In the genomic region with DNA sequence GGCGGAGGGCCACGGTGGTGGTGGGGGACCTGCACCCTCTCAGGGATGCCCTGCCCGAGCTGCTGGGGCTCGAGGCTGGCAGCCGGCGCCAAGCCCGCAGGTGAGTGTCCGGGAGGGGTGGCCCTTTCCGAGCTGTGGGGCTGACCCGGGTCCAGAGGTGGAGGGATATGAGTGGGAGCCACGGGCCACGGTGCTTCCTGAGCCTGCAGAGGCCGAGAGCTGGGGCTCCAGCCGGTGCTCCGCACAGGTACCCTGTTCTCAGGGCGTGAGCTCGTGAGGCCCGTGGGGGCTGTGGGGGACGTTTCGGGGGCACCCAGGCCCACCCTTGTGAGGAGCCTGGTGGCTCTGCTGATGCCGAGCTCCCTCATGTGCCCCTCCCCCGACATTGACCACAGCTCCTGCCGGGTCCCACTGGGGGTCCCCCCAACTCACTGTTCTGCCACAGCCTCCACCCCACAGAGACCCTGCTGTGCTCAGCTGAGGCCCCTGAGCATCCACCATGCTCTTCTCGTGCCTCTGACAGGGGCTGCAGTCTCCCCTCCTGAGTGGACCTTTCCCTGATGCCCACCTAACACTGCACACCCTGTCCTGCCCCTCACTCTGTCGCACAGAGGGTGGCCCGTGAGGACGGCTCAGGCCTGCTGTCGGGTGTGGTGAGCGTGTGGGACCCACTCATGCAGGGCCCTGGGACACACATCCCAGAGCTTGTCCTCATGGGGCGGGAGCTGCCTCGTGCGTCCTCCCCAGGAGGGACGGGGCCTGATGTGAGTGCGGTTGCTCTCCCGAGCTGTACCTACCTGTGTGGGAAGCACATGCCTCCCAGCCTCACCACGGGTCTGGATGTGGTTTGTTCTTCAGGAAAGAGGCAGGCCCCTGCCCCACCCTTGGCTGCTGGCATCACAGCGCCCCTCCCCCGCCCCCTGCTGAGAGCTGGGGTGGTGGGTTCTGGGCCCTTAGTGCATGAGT, we compare ENCODE assay signal across 2 cellular contexts.
TF ChIP-seq lines count a peak whose summit lies in the region.

No MANE protein-coding gene starts in this region.

TF ChIP-seq in liver, 16 proteins besides CTCF, POLR2A, EP300 and RAD21:
- TF ChIP-seq REST (IDR thresholded peaks at IDR 0.05) (no peak), FOXA2 (IDR thresholded peaks at IDR 0.05) (no peak), GABPA (IDR thresholded peaks at IDR 0.05 in 1 of 2, conservative IDR thresholded peaks at IDR 0.05 in 1 of 2) (no peak)

TF ChIP-seq in HepG2, 621 proteins besides CTCF, POLR2A, EP300 and RAD21:
- TF ChIP-seq SPEN (CRISPR knock-in tag; IDR thresholded peaks at IDR 0.05; ENCODE audit: low read depth), result no peak
- TF ChIP-seq HDAC2 (CRISPR knock-in tag; IDR thresholded peaks at IDR 0.05), result no peak
- TF ChIP-seq NCOA1 (CRISPR knock-in tag; IDR thresholded peaks at IDR 0.05), result no peak
- TF ChIP-seq TMF1 (CRISPR knock-in tag; IDR thresholded peaks at IDR 0.05; ENCODE audit: low read depth), result no peak
- TF ChIP-seq ISL2 (CRISPR knock-in tag; IDR thresholded peaks at IDR 0.05), result no peak
- TF ChIP-seq GPN1 (CRISPR knock-in tag; IDR thresholded peaks at IDR 0.05; ENCODE audit: borderline replicate concordance), result no peak
- TF ChIP-seq SAP130 (CRISPR knock-in tag; IDR thresholded peaks at IDR 0.05; ENCODE audit: low read depth), result no peak
- no peak for TF ChIP-seq ZNF644 (CRISPR knock-in tag; IDR thresholded peaks at IDR 0.05; ENCODE audit: low read depth)
- TF ChIP-seq SNRNP70 (IDR thresholded peaks at IDR 0.05; ENCODE audit: low read depth, low read length), result no peak
